ENCODE assay signal across 19 cellular contexts in the genomic region with DNA sequence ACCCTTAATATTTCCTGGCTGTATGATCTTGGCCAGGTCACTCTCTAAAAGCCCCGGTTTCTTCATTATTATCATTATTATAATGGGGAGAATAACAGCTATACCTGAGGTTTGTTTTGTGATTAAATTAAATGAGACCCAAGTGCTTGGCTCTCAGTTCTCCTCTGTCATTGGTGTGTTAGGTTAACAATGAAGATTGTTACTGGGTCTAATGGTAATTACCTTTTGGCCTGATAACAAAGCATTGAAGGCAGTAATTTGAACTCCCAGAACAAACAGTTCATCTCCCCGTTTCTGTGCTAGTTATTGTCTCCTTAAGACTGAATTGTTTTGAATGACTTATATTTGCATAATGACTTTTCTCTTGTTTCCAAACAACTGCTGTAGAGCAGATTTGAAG. TPM values are rescaled to one million over a fixed set of nuclear protein-coding genes. Genes with fewer than 3 reads are reported as not detected.
DNase-seq lines count a peak whose midpoint lies in the region; ATAC-seq and TF ChIP-seq lines count a peak whose summit lies in the region.
"Had no signal": no experiment of that assay in that cellular context is flagged by ENCODE, and none has a peak within 500 bp of the region (broad histone marks: within the 10 kb centered on the region; RNA-seq: fewer than 3 reads in every experiment).

No MANE protein-coding gene starts in this region.

- H3K27me3 Mint-ChIP-seq in endodermal cell (ENCODE audit: insufficient read depth) = no peaks in the 10 kb centered on the region
- no peaks in the 10 kb centered on the region for H3K27me3 Mint-ChIP-seq in natural killer cell treated with Interleukin-12 subunit alpha and Interleukin-12 subunit beta and Interleukin-15 and Interleukin-18, amount 100 ng/mL, for 72 hours
- H3K27me3 Mint-ChIP-seq: IgD-negative memory B cell had no signal

- peak overlapping the region; percentile 3 for H3K27ac Mint-ChIP-seq in endodermal cell
- peak overlapping the region in 1 of 2 donors; percentile 18 for H3K27ac Mint-ChIP-seq in natural killer cell treated with Interleukin-12 subunit alpha and Interleukin-12 subunit beta and Interleukin-15 and Interleukin-18, amount 100 ng/mL, for 72 hours
- H3K27ac Mint-ChIP-seq: IgD-negative memory B cell; T-helper 1 cell treated with Interleukin-12 subunit alpha and Interleukin-12 subunit beta and Interleukin-4 antibody, amounts not matched to agents 30 μg/mL and 1 μg/mL, for 36 hours had no signal

- 7% methylated on average over 1 of the region's 2 CpGs; no CpG with 5 or more reads in 1 of the 2 experiments for WGBS in endodermal cell (ENCODE audit: insufficient coverage in 1 of 2, insufficient read length in 1 of 2), 2 experiments

- H3K36me3 ChIP-seq in HUES6 (ENCODE audit: control insufficient read depth, insufficient read depth, low read length) (peaks cover 5% of the 10 kb centered on the region), endodermal cell (ENCODE audit: control insufficient read depth, insufficient read depth, low read length) (no peaks in the 10 kb centered on the region), breast epithelium (no peaks in the 10 kb centered on the region)

- no peak overlapping the region for H3K9ac ChIP-seq in HUES6 (ENCODE audit: low read length)
- H3K9ac ChIP-seq in endodermal cell (ENCODE audit: extremely low read depth, low read length, poor library complexity, severe bottlenecking) = no peak overlapping the region

- H3K9me3 Mint-ChIP-seq in endodermal cell = no peaks in the 10 kb centered on the region
- no peaks in the 10 kb centered on the region for H3K9me3 Mint-ChIP-seq in natural killer cell treated with Interleukin-12 subunit alpha and Interleukin-12 subunit beta and Interleukin-15 and Interleukin-18, amount 100 ng/mL, for 72 hours
- H3K9me3 Mint-ChIP-seq: IgD-negative memory B cell; T-helper 1 cell treated with Interleukin-12 subunit alpha and Interleukin-12 subunit beta and Interleukin-4 antibody, amounts not matched to agents 30 μg/mL and 1 μg/mL, for 36 hours had no signal

- peaks cover 3% of the 10 kb centered on the region for H3K36me3 Mint-ChIP-seq in endodermal cell (ENCODE audit: low read depth)
- H3K36me3 Mint-ChIP-seq in natural killer cell treated with Interleukin-12 subunit alpha and Interleukin-12 subunit beta and Interleukin-15 and Interleukin-18, amount 100 ng/mL, for 72 hours = peaks cover 5% of the 10 kb centered on the region
- H3K36me3 Mint-ChIP-seq: IgD-negative memory B cell had no signal

- no peak for ATAC-seq in natural killer cell treated with Interleukin-12 subunit alpha and Interleukin-12 subunit beta and Interleukin-15 and Interleukin-18, amount 100 ng/mL, for 72 hours
- no peak for ATAC-seq in HG03045 (IDR thresholded peaks at IDR 0.05; ENCODE audit: unreplicated experiment)

- H3K9me3 ChIP-seq in HUES6 (ENCODE audit: control insufficient read depth, insufficient read depth, low read depth, low read length) = no peaks in the 10 kb centered on the region
- no peaks in the 10 kb centered on the region for H3K9me3 ChIP-seq in endodermal cell (ENCODE audit: control insufficient read depth, low read length)
- no peaks in the 10 kb centered on the region for H3K9me3 ChIP-seq in breast epithelium

- H3K4me1 Mint-ChIP-seq in endodermal cell = peaks cover 57% of the 10 kb centered on the region
- no peaks in the 10 kb centered on the region for H3K4me1 Mint-ChIP-seq in natural killer cell treated with Interleukin-12 subunit alpha and Interleukin-12 subunit beta and Interleukin-15 and Interleukin-18, amount 100 ng/mL, for 72 hours (ENCODE audit: low read depth in 2 of 2)
- H3K4me1 Mint-ChIP-seq: IgD-negative memory B cell had no signal

- H3K27ac ChIP-seq in HUES6 (ENCODE audit: low read depth, low read length) (peak overlapping the region; percentile 53; the same call in 1 of the 2 replicates), endodermal cell (ENCODE audit: low read depth, low read length) (no peak overlapping the region), breast epithelium (no peak overlapping the region), RWPE1 (no peak overlapping the region)
- H3K27ac ChIP-seq: C4-2B had no signal

- TF ChIP-seq POLR2A in breast epithelium (IDR thresholded peaks at IDR 0.05) = no peak

- H3K27me3 ChIP-seq in HUES6 (ENCODE audit: control insufficient read depth, insufficient read depth, low read length) = no peaks in the 10 kb centered on the region
- H3K27me3 ChIP-seq in endodermal cell (ENCODE audit: control insufficient read depth, insufficient read depth, low read length, poor library complexity, severe bottlenecking) = no peaks in the 10 kb centered on the region
- H3K27me3 ChIP-seq in breast epithelium = no peaks in the 10 kb centered on the region

- H3K4me3 Mint-ChIP-seq in endodermal cell = no peak overlapping the region
- H3K4me3 Mint-ChIP-seq in natural killer cell treated with Interleukin-12 subunit alpha and Interleukin-12 subunit beta and Interleukin-15 and Interleukin-18, amount 100 ng/mL, for 72 hours = no peak overlapping the region
- H3K4me3 Mint-ChIP-seq: IgD-negative memory B cell; T-helper 1 cell treated with Interleukin-12 subunit alpha and Interleukin-12 subunit beta and Interleukin-4 antibody, amounts not matched to agents 30 μg/mL and 1 μg/mL, for 36 hours had no signal

- CTCF ChIA-PET in RWPE1 (lab: Yijun Ruan, JAX) = no interaction called here

- H3K4me1 ChIP-seq in HUES6 (ENCODE audit: control insufficient read depth, insufficient read depth, low read length) = peaks cover 16% of the 10 kb centered on the region
- peaks cover 23% of the 10 kb centered on the region for H3K4me1 ChIP-seq in endodermal cell (ENCODE audit: control insufficient read depth, insufficient read depth, low read length)
- H3K4me1 ChIP-seq in breast epithelium = no peaks in the 10 kb centered on the region

- DNase-seq in NCI-H1436 treated with DMSO at 0.1 percent for 48 hours (lab: John Stamatoyannopoulos, UW) = peak; percentile 40
- DNase-seq in NCI-H526 treated with DMSO at 0.1 percent for 48 hours (lab: John Stamatoyannopoulos, UW) = peak; percentile 12
- DNase-seq in endodermal cell = no peak
- DNase-seq in natural killer cell treated with Interleukin-12 subunit alpha and Interleukin-12 subunit beta and Interleukin-15 and Interleukin-18, amount 100 ng/mL, for 72 hours (ENCODE audit: low spot score) = no peak
- DNase-seq in breast epithelium (ENCODE audit: low spot score in 2 of 2) = no peak
- DNase-seq in RWPE1 (ENCODE audit: low spot score) = no peak
- DNase-seq: DMS 273 treated with DMSO at 0.1 percent for 48 hours; GF-D8; GOT3; Kasumi-1; MM.1S; NCI-H1092 treated with DMSO at 0.1 percent for 48 hours; NK-92 treated with Interleukin-12 subunit alpha and Interleukin-12 subunit beta, amount 100 ng/mL, for 24 hours; SIG-M5 had no signal

- intact Hi-C loops in breast epithelium (cut with DNase I; ENCODE audit: low total_unique reads) = no loop called here

- POLR2A ChIA-PET in RWPE1 (lab: Yijun Ruan, JAX; ENCODE audit: low non-redundant PET) = no interaction called here

- H3K4me3 ChIP-seq in HUES6 (ENCODE audit: low read depth, low read length) (no peak overlapping the region), endodermal cell (ENCODE audit: low read length) (peak overlapping the region; percentile 11), breast epithelium (no peak overlapping the region)

- TF ChIP-seq CTCF in endodermal cell (conservative IDR thresholded peaks at IDR 0.05) (no peak), breast epithelium (IDR thresholded peaks at IDR 0.05) (no peak), RWPE1 (conservative IDR thresholded peaks at IDR 0.05; ENCODE audit: low read depth) (no peak)

RNA-seq across cellular contexts. Expression of a gene that starts 6.8 kb away (rescaled TPM):
- 10 to 100 TPM; 41.7 to 46.4 TPM for total RNA-seq in endodermal cell
- polyA plus RNA-seq in endodermal cell (2013, experiment 1 of 2) = 30.3 TPM
- 26.5 TPM for polyA plus RNA-seq in endodermal cell (2013, experiment 2 of 2)
- 10 to 100 TPM; 43.0 to 66.6 TPM for total RNA-seq in natural killer cell treated with Interleukin-12 subunit alpha and Interleukin-12 subunit beta and Interleukin-15 and Interleukin-18, amount 100 ng/mL, for 72 hours
- total RNA-seq in breast epithelium = 10 to 100 TPM; 34.6 to 59.7 (median 36.1) TPM

RNA-seq across cellular contexts. Expression of a gene that starts 57.7 kb away (rescaled TPM):
- total RNA-seq in endodermal cell (10 to 100 TPM; 11.1 to 19.7 TPM), breast epithelium (10 to 100 TPM; 10.7 to 32.1 (median 18.7) TPM)
- 13.2 TPM for polyA plus RNA-seq in endodermal cell (2013, experiment 1 of 2)
- polyA plus RNA-seq in endodermal cell (2013, experiment 2 of 2) = 12.8 TPM
- 10 to 100 TPM; 14.7 to 21.8 TPM for total RNA-seq in natural killer cell treated with Interleukin-12 subunit alpha and Interleukin-12 subunit beta and Interleukin-15 and Interleukin-18, amount 100 ng/mL, for 72 hours

Comparison
In these comparisons a context has a peak if more than half of its experiments do, and no peak if none do; other contexts are left out.
1. DNase-seq: peak in NCI-H1436 treated with DMSO at 0.1 percent for 48 hours (single experiment) and NCI-H526 treated with DMSO at 0.1 percent for 48 hours (single experiment); none in endodermal cell (single experiment), natural killer cell treated with Interleukin-12 subunit alpha and Interleukin-12 subunit beta and Interleukin-15 and Interleukin-18, amount 100 ng/mL, for 72 hours (single experiment), breast epithelium (0 of 2) and RWPE1 (single experiment).